Comparison of ENCODE assay signal across 15 cellular contexts in genomic region chr16:89467382-89467781, GRCh38.
"Had no signal": no experiment of that assay in that cellular context is flagged by ENCODE, and none has a peak within 500 bp of the region (broad histone marks: within the 10 kb centered on the region; RNA-seq: fewer than 3 reads in every experiment).

No MANE protein-coding gene starts in this region.

- H3K4me3 Mint-ChIP-seq: activated B cell treated with CpG ODN at 0.5 μM for 24 hours; activated T-helper 17 cell treated with anti-CD3 and anti-CD28 coated beads, Interleukin-2, amount 50 U/mL, for 72 hours; nephron had no signal

- H3K27ac Mint-ChIP-seq: activated B cell treated with CpG ODN at 0.5 μM for 24 hours; activated T-helper 17 cell treated with anti-CD3 and anti-CD28 coated beads, Interleukin-2, amount 50 U/mL, for 72 hours; nephron had no signal

- ATAC-seq: activated T-helper 17 cell treated with anti-CD3 and anti-CD28 coated beads, Interleukin-2, amount 50 U/mL, for 72 hours; esophagus mucosa; left cardiac atrium; lower lobe of right lung; psoas muscle had no signal

- H3K9me3 ChIP-seq: lower lobe of right lung, psoas muscle, sigmoid colon had no signal

- H3K36me3 ChIP-seq: lower lobe of right lung, sigmoid colon had no signal

- DNase-seq: activated B cell treated with CpG ODN at 0.5 μM for 24 hours; activated naive CD4-positive, alpha-beta T cell treated with anti-CD3 and anti-CD28 coated beads, Interleukin-2, amount 50 U/mL, for 16 hours; amygdala; dorsolateral prefrontal cortex; glutamatergic neuron; left cardiac atrium; lower lobe of right lung; psoas muscle; sigmoid colon; stimulated activated CD4-positive, alpha-beta T cell treated with anti-CD3 and anti-CD28 coated beads, Interleukin-2, amount 100 ng/mL, for 48 hours; stimulated activated naive CD4-positive, alpha-beta T cell treated with Interleukin-2 at 50 U/mL for 16 hours had no signal

- H3K9me3 Mint-ChIP-seq: activated B cell treated with CpG ODN at 0.5 μM for 24 hours; activated T-helper 17 cell treated with anti-CD3 and anti-CD28 coated beads, Interleukin-2, amount 50 U/mL, for 72 hours; nephron had no signal

- H3K4me3 ChIP-seq: dorsolateral prefrontal cortex, lower lobe of right lung, psoas muscle, sigmoid colon had no signal

- FAIRE-seq: endometrium had no signal

- H3K27me3 Mint-ChIP-seq: activated B cell treated with CpG ODN at 0.5 μM for 24 hours; activated T-helper 17 cell treated with anti-CD3 and anti-CD28 coated beads, Interleukin-2, amount 50 U/mL, for 72 hours had no signal

- H3K27ac ChIP-seq: dorsolateral prefrontal cortex, lower lobe of right lung, sigmoid colon had no signal

- H3K27me3 ChIP-seq: dorsolateral prefrontal cortex, sigmoid colon had no signal
